11 cellular contexts compared by ENCODE assay signal in the genomic region with DNA sequence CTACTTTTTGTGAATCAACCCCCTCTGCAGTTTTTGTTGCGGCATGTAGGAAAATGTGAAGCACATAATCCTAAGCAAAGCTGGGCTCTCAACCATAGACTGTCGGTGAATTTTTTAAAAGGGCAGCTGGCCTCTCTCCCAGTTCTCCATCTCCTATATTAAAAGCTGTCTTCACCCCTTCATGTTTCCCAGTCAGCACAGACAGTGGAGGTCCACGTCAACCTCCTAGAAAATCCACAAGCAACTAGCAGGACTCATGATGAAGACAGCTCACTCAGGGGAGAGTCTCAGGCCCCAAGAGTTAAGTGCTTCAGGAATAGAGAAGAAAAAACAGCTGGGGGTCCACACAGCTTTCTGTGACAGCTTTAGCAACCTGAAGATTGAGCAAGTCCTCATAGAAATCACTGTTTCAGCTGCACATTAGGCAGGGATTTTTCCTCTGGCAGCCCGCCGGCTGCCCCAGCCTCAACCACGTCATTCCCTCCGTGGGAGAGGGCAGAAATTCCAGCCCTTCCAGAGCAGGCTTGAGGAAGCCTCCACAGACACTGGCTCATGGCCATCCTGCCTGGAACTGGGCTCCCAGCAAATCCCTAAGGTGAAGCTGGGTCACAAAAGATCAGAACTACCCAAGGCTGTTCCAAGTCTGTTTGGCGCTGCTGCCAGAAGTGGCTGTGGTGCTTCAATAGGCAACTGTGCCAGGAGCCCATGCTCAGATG. TPM values are rescaled to one million over a fixed set of nuclear protein-coding genes. Genes with fewer than 3 reads are reported as not detected.
A peak's percentile ranks its signal among the peaks of the same experiment; 100 is the strongest.
DNase-seq lines count a peak whose midpoint lies in the region; ATAC-seq and TF ChIP-seq lines count a peak whose summit lies in the region.
"Had no signal": no experiment of that assay in that cellular context is flagged by ENCODE, and none has a peak within 500 bp of the region (broad histone marks: within the 10 kb centered on the region; RNA-seq: fewer than 3 reads in every experiment).

No MANE protein-coding gene starts in this region.

- H3K27me3 ChIP-seq in heart left ventricle (no peaks in the 10 kb centered on the region), psoas muscle (ENCODE audit: insufficient read depth in 3 of 3, low read length in 2 of 3) (peaks cover 0 to 3% (median 1%) of the 10 kb centered on the region in 3 donors)
- H3K27me3 ChIP-seq: BLaER1 treated with 17β-estradiol and CSF1 and Interleukin-3, amounts not matched to agents 10 nM and 100 nM; cardiac muscle cell had no signal

- no peak for TF ChIP-seq POLR2A in heart left ventricle (IDR thresholded peaks at IDR 0.05)

- ATAC-seq in heart left ventricle (peak; percentile 82 to 94 (median 93)), psoas muscle (peak; percentile 42 to 77 (median 64)), HG03439 (IDR thresholded peaks at IDR 0.05; ENCODE audit: unreplicated experiment) (no peak), GM18868 (IDR thresholded peaks at IDR 0.05; ENCODE audit: unreplicated experiment) (no peak), HG02798 (IDR thresholded peaks at IDR 0.05; ENCODE audit: poor library complexity, unreplicated experiment) (no peak)

- intact Hi-C loops in heart left ventricle (cut with DNase I), result no loop called here
- intact Hi-C loops in psoas muscle (cut with DNase I), result no loop called here

- TF ChIP-seq CTCF in heart left ventricle (IDR thresholded peaks at IDR 0.05), result no peak
- TF ChIP-seq CTCF in psoas muscle (IDR thresholded peaks at IDR 0.05), result no peak

- H3K9me3 ChIP-seq in heart left ventricle, result no peaks in the 10 kb centered on the region
- no peaks in the 10 kb centered on the region for H3K9me3 ChIP-seq in psoas muscle

- peak overlapping the region in 10 of 12 donors; percentile 13 to 71 (median 50) for H3K27ac ChIP-seq in heart left ventricle
- no peak overlapping the region for H3K27ac ChIP-seq in psoas muscle
- H3K27ac ChIP-seq: BLaER1 treated with 17β-estradiol and CSF1 and Interleukin-3, amounts not matched to agents 10 nM and 100 nM; cardiac muscle cell had no signal

- WGBS in heart left ventricle, 4 donors, result 18 to 28% (median 26%) methylated on average over 4 to 8 of the region's 8 CpGs
- WGBS in psoas muscle, 3 donors, result 26 to 38% (median 29%) methylated on average over 8 of the region's 8 CpGs

- peaks cover 0 to 9% (median 0%) of the 10 kb centered on the region in 9 donors for H3K36me3 ChIP-seq in heart left ventricle
- no peaks in the 10 kb centered on the region for H3K36me3 ChIP-seq in psoas muscle (ENCODE audit: insufficient read depth in 1 of 2, low read depth in 1 of 2)
- H3K36me3 ChIP-seq: BLaER1 treated with 17β-estradiol and CSF1 and Interleukin-3, amounts not matched to agents 10 nM and 100 nM had no signal

- peak; percentile 90 for DNase-seq in AG08396 (ENCODE audit: low spot score)
- peak; percentile 90 for DNase-seq in astrocyte of the hippocampus (ENCODE audit: low read depth, low spot score)
- peak; percentile 77 to 89 (median 86) for DNase-seq in heart left ventricle
- peak; percentile 72 to 84 for DNase-seq in psoas muscle
- no peak for DNase-seq in stimulated activated naive CD4-positive, alpha-beta T cell (lab: John Stamatoyannopoulos, UW)
- DNase-seq: activated CD4-positive, alpha-beta memory T cell treated with anti-CD3 and anti-CD28 coated beads for 36 hours had no signal

- H3K4me1 ChIP-seq in heart left ventricle, result peaks cover 0 to 22% (median 11%) of the 10 kb centered on the region in 12 donors
- H3K4me1 ChIP-seq in psoas muscle, result no peaks in the 10 kb centered on the region
- H3K4me1 ChIP-seq: BLaER1 treated with 17β-estradiol and CSF1 and Interleukin-3, amounts not matched to agents 10 nM and 100 nM had no signal

- H3K4me3 ChIP-seq in heart left ventricle (no peak overlapping the region), psoas muscle (no peak overlapping the region)
- H3K4me3 ChIP-seq: BLaER1 treated with 17β-estradiol and CSF1 and Interleukin-3, amounts not matched to agents 10 nM and 100 nM; cardiac muscle cell had no signal

RNA-seq across cellular contexts. Expression of a gene that starts 15.3 kb away (rescaled TPM):
- 1 to 10 TPM; 1.4 to 4.8 (median 2.4) TPM for total RNA-seq in heart left ventricle
- 1 to 10 TPM in 1 of 2 donors, under 1 TPM in 1; 0.95 to 2.8 TPM for polyA plus RNA-seq in heart left ventricle
- total RNA-seq in psoas muscle, result 1 to 10 TPM in 3 of 4 donors, under 1 TPM in 1; 0.67 to 2.6 (median 1.4) TPM
- under 1 TPM; 0.38 to 0.67 (median 0.46) TPM for polyA plus RNA-seq in psoas muscle

RNA-seq across cellular contexts. Expression of a gene that starts 57.3 kb away (rescaled TPM):
- total RNA-seq in heart left ventricle (10 to 100 TPM; 26.9 to 39.4 (median 33.0) TPM), psoas muscle (10 to 100 TPM; 27.1 to 34.7 (median 31.2) TPM)
- polyA plus RNA-seq in heart left ventricle (10 to 100 TPM; 11.8 to 31.7 TPM), psoas muscle (10 to 100 TPM; 15.3 to 32.8 (median 30.7) TPM)

Comparison
In these comparisons a context has a peak if more than half of its experiments do, and no peak if none do; other contexts are left out.
1. DNase-seq: peak in AG08396 (single experiment), astrocyte of the hippocampus (single experiment), heart left ventricle (5 of 5) and psoas muscle (2 of 2); none in stimulated activated naive CD4-positive, alpha-beta T cell (0 of 6).
2. ATAC-seq: peak in heart left ventricle (4 of 4) and psoas muscle (4 of 4); none in HG03439 (single experiment), GM18868 (single experiment) and HG02798 (single experiment).